Comparison of ENCODE assay signal across 23 cellular contexts in genomic region chr7:113819474-113819873, GRCh38.
"Had no signal": no experiment of that assay in that cellular context is flagged by ENCODE, and none has a peak within 500 bp of the region (broad histone marks: within the 10 kb centered on the region; RNA-seq: fewer than 3 reads in every experiment).

No MANE protein-coding gene starts in this region.

- H3K27me3 ChIP-seq: ascending aorta had no signal

- H3K27ac ChIP-seq: ascending aorta had no signal

- H3K36me3 ChIP-seq: ascending aorta had no signal

- ATAC-seq: activated CD4-positive, alpha-beta T cell treated with anti-CD3 and anti-CD28 coated beads for 36 hours; activated CD8-positive, alpha-beta T cell treated with anti-CD3 and anti-CD28 coated beads, Interleukin-2, amount 10 ng/mL, durations not matched to agents 7 days and 5 days; Panc1 had no signal

- DNase-seq: activated CD4-positive, alpha-beta T cell treated with anti-CD3 and anti-CD28 coated beads for 36 hours; activated CD4-positive, alpha-beta T cell treated with anti-CD3 and anti-CD28 coated beads, Interleukin-2, amount 10 ng/mL, durations not matched to agents 7 days and 5 days; activated CD4-positive, alpha-beta T cell treated with anti-CD3 and anti-CD28 coated beads, Interleukin-2, amount 50 U/mL, for 48 hours; activated CD8-positive, alpha-beta T cell treated with anti-CD3 and anti-CD28 coated beads, Interleukin-2, amount 10 ng/mL, durations not matched to agents 7 days and 5 days; activated gamma-delta T cell; activated naive CD4-positive, alpha-beta T cell treated with Interleukin-2 at 50 U/mL for 16 hours; activated naive CD8-positive, alpha-beta T cell treated with anti-CD3 and anti-CD28 coated beads, Interleukin-2, amount 10 ng/mL, durations not matched to agents 7 days and 5 days; activated T-cell treated with anti-CD3 and anti-CD28 coated beads, Interleukin-2, amount 50 U/mL, for 24 hours; amygdala; KG1; MM.1S; MV-4-11; NCI-H1092; NCI-H1436 treated with DMSO at 0.1 percent for 48 hours; NCI-H1694 treated with DMSO at 0.1 percent for 48 hours; NCI-H2029; NCI-H345; NCI-H524 treated with DMSO at 0.1 percent for 48 hours; RPMI8226; SW 1271; T1000 had no signal

- H3K4me3 ChIP-seq: ascending aorta had no signal
